18 cellular contexts compared by ENCODE assay signal in genomic region chr22:46931881-46932280, GRCh38.
DNase-seq lines count a peak whose midpoint lies in the region; ATAC-seq and TF ChIP-seq lines count a peak whose summit lies in the region.
"Had no signal": no experiment of that assay in that cellular context is flagged by ENCODE, and none has a peak within 500 bp of the region (broad histone marks: within the 10 kb centered on the region; RNA-seq: fewer than 3 reads in every experiment).

No MANE protein-coding gene starts in this region.

- no peak overlapping the region for H3K4me3 ChIP-seq in astrocyte of the cerebellum (ENCODE audit: low read depth, low read length)
- H3K4me3 ChIP-seq: adrenal gland, left ventricle myocardium inferior had no signal

- peaks cover 34% of the 10 kb centered on the region for H3K4me1 ChIP-seq in foreskin keratinocyte
- H3K4me1 ChIP-seq: adrenal gland had no signal

- no peak for TF ChIP-seq CTCF in astrocyte of the cerebellum (IDR thresholded peaks at IDR 0.05; ENCODE audit: low read depth, low read length, missing control alignments)
- TF ChIP-seq CTCF in foreskin keratinocyte (conservative IDR thresholded peaks at IDR 0.05): peak; percentile 34

- in situ Hi-C loops in astrocyte of the cerebellum (cut with HindIII; ENCODE audit: low sequenced_read_pairs): no loop called here

- no peaks in the 10 kb centered on the region for H3K27me3 ChIP-seq in foreskin keratinocyte
- H3K27me3 ChIP-seq: adrenal gland had no signal

- ATAC-seq in foreskin keratinocyte (peak; percentile 70), GM19455 (IDR thresholded peaks at IDR 0.05; ENCODE audit: unreplicated experiment) (no peak), HG02884 (IDR thresholded peaks at IDR 0.05; ENCODE audit: unreplicated experiment) (no peak)

- DNase-seq in Daoy (ENCODE audit: low read depth) (peak; percentile 57), HT1080 (ENCODE audit: low read depth) (peak; percentile 76), astrocyte of the cerebellum (ENCODE audit: low read depth) (peak; percentile 18), foreskin keratinocyte (peak; percentile 89 to 95), NCI-H69 (lab: John Stamatoyannopoulos, UW) (no peak), NCI-H1930 (lab: John Stamatoyannopoulos, UW) (no peak)
- DNase-seq: activated T-cell treated with anti-CD3 and anti-CD28 coated beads for 4 hours; DMS79 treated with DMSO at 0.1 percent for 48 hours; effector memory CD4-positive, alpha-beta T cell; left ventricle myocardium inferior; NCI-H748 treated with DMSO at 0.1 percent for 48 hours; SHP77 treated with DMSO at 0.1 percent for 48 hours; stimulated activated CD4-positive, alpha-beta T cell treated with anti-CD3 and anti-CD28 coated beads, Interleukin-4, amount 100 ng/mL, for 4 hours; T-helper 1 cell had no signal

- peak overlapping the region; percentile 86 for H3K27ac ChIP-seq in foreskin keratinocyte
- H3K27ac ChIP-seq: adrenal gland, left ventricle myocardium inferior, VCaP had no signal

Comparison
In these comparisons a context has a peak if more than half of its experiments do, and no peak if none do; other contexts are left out.
1. DNase-seq: peak in Daoy (single experiment), HT1080 (single experiment), astrocyte of the cerebellum (single experiment) and foreskin keratinocyte (2 of 2); none in NCI-H69 (single experiment) and NCI-H1930 (0 of 2).